In the genomic region with DNA sequence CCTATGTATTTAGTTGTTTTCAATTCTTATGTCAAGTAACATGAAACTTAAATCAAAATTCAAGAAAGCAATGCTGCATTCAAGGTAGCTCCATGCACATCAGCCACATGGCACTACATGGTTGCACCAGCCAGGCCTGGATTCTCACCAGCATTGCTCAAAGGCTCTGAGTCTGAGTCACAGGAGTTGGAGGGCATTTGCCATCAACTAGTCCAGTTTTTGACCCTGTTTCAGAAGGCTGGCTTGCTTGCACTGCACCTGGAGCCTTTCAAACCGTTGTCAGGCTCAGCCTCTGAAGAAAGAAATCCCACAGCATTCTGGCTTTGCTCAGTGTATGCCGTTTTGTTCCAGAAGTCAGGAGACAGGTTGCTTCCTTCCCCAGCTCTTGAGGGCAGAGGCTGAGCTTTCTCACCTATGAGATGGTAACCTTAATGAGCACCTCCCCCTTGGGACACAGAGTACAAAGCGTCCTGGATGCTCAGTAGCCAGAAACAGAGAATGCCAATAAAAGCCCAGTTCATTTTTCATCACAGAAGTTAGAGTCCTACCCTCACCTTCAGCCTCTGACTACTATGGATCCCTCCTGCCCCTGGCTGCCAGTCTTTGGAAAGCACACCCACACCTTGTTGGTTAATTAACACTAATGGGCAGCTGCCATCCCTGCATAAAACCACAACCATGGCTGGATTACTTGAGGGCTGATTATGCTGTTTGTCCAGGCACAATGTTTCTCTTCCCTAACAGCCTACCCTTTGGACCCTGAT, we compare ENCODE assay signal across 26 cellular contexts.
A peak's percentile ranks its signal among the peaks of the same experiment; 100 is the strongest.
DNase-seq lines count a peak whose midpoint lies in the region; ATAC-seq and TF ChIP-seq lines count a peak whose summit lies in the region.
"Had no signal": no experiment of that assay in that cellular context is flagged by ENCODE, and none has a peak within 500 bp of the region (broad histone marks: within the 10 kb centered on the region; RNA-seq: fewer than 3 reads in every experiment).

No MANE protein-coding gene starts in this region.

- H3K36me3 ChIP-seq in right atrium auricular region, result no peaks in the 10 kb centered on the region
- H3K36me3 ChIP-seq in adipocyte (ENCODE audit: control insufficient read depth, insufficient read depth, low read length, severe bottlenecking), result no peaks in the 10 kb centered on the region
- no peaks in the 10 kb centered on the region for H3K36me3 ChIP-seq in body of pancreas (replicated peaks in 1 of 2; ENCODE audit: insufficient read depth in 1 of 2, low read depth in 2 of 2)
- H3K36me3 ChIP-seq: HAP-1, pancreas had no signal

- no peak overlapping the region for H3K4me3 ChIP-seq in right atrium auricular region
- H3K4me3 ChIP-seq in adipocyte (ENCODE audit: low read length), result no peak overlapping the region
- H3K4me3 ChIP-seq in body of pancreas, result no peak overlapping the region
- H3K4me3 ChIP-seq: coronary artery, HAP-1, pancreas had no signal

- TF ChIP-seq CTCF in right atrium auricular region (IDR thresholded peaks at IDR 0.05), result no peak
- TF ChIP-seq CTCF in body of pancreas (IDR thresholded peaks at IDR 0.05), result no peak

- TF ChIP-seq POLR2A in body of pancreas (IDR thresholded peaks at IDR 0.05), result no peak

- 43 to 60% methylated on average over 3 of the region's 3 CpGs for WGBS in body of pancreas, 2 donors

- H3K9ac ChIP-seq in adipocyte (ENCODE audit: low read length), result no peak overlapping the region

- H3K27me3 ChIP-seq in right atrium auricular region (no peaks in the 10 kb centered on the region), adipocyte (replicated peaks; ENCODE audit: control insufficient read depth, insufficient read depth, low read length) (no peaks in the 10 kb centered on the region), body of pancreas (no peaks in the 10 kb centered on the region)
- H3K27me3 ChIP-seq: pancreas had no signal

- intact Hi-C loops in left cardiac atrium (cut with DNase I) (no loop called here), body of pancreas (cut with DNase I) (no loop called here)

- peak; percentile 23 to 36 for ATAC-seq in left cardiac atrium
- ATAC-seq in body of pancreas, result no peak
- no peak for ATAC-seq in GM21825 (IDR thresholded peaks at IDR 0.05; ENCODE audit: unreplicated experiment)
- no peak for ATAC-seq in HG02973 (IDR thresholded peaks at IDR 0.05; ENCODE audit: unreplicated experiment)
- ATAC-seq: activated CD4-positive, CD25-positive, alpha-beta regulatory T cell treated with anti-CD3 and anti-CD28 coated beads, Interleukin-2, amount 50 U/mL, for 24 hours; activated T-cell treated with anti-CD3 and anti-CD28 coated beads, Interleukin-2, amount 50 U/mL, for 4 hours; natural killer cell treated with Interleukin-12 subunit alpha and Interleukin-12 subunit beta and Interleukin-15 and Interleukin-18, amount 100 ng/mL, for 72 hours; pancreas had no signal

- H3K9me3 ChIP-seq in right atrium auricular region (no peaks in the 10 kb centered on the region), adipocyte (ENCODE audit: control insufficient read depth, low read length) (no peaks in the 10 kb centered on the region), body of pancreas (no peaks in the 10 kb centered on the region)
- H3K9me3 ChIP-seq: HAP-1, pancreas had no signal

- no peak for DNase-seq in left cardiac atrium
- no peak for DNase-seq in right atrium auricular region (ENCODE audit: low spot score)
- DNase-seq in adipocyte (ENCODE audit: low read depth), result peak; percentile 38
- DNase-seq in iPS-NIHi7 (ENCODE audit: extremely low spot score), result peak; percentile 13
- DNase-seq in body of pancreas, result no peak
- no peak for DNase-seq in NCI-H82 treated with DMSO at 0.1 percent for 48 hours (lab: John Stamatoyannopoulos, UW; ENCODE audit: unreplicated experiment)
- DNase-seq: activated naive CD4-positive, alpha-beta T cell treated with anti-CD3 and anti-CD28 coated beads, Interleukin-2, amount 50 U/mL, for 16 hours; activated T-cell treated with anti-CD3 and anti-CD28 coated beads, Interleukin-2, amount 50 U/mL, for 4 hours; DMS 273 treated with DMSO at 0.1 percent for 48 hours; hypothalamus; Kasumi-1; kidney; NCI-H1105 treated with DMSO at 0.1 percent for 48 hours; NCI-H2081 treated with DMSO at 0.1 percent for 48 hours; NCI-H510A; stimulated activated CD4-positive, alpha-beta T cell treated with anti-CD3 and anti-CD28 coated beads, Interleukin-2, amount 100 ng/mL, for 24 hours; stimulated activated naive CD4-positive, alpha-beta T cell had no signal

- H3K4me1 ChIP-seq in right atrium auricular region (no peaks in the 10 kb centered on the region), adipocyte (ENCODE audit: control insufficient read depth, insufficient read depth, low read length) (no peaks in the 10 kb centered on the region), body of pancreas (no peaks in the 10 kb centered on the region)
- H3K4me1 ChIP-seq: HAP-1, pancreas had no signal

- H3K27ac ChIP-seq in right atrium auricular region (no peak overlapping the region), body of pancreas (no peak overlapping the region)
- H3K27ac ChIP-seq: C4-2B, coronary artery, pancreas, RWPE1 had no signal

Comparison
In these comparisons a context has a peak if more than half of its experiments do, and no peak if none do; other contexts are left out.
1. ATAC-seq: peak in left cardiac atrium (2 of 2); none in body of pancreas (single experiment), GM21825 (single experiment) and HG02973 (single experiment).
2. DNase-seq: peak in adipocyte (single experiment) and iPS-NIHi7 (single experiment); none in left cardiac atrium (single experiment), right atrium auricular region (single experiment), body of pancreas (0 of 4) and NCI-H82 treated with DMSO at 0.1 percent for 48 hours (single experiment).